Comparison of ENCODE assay signal across 2 cellular contexts in the genomic region with DNA sequence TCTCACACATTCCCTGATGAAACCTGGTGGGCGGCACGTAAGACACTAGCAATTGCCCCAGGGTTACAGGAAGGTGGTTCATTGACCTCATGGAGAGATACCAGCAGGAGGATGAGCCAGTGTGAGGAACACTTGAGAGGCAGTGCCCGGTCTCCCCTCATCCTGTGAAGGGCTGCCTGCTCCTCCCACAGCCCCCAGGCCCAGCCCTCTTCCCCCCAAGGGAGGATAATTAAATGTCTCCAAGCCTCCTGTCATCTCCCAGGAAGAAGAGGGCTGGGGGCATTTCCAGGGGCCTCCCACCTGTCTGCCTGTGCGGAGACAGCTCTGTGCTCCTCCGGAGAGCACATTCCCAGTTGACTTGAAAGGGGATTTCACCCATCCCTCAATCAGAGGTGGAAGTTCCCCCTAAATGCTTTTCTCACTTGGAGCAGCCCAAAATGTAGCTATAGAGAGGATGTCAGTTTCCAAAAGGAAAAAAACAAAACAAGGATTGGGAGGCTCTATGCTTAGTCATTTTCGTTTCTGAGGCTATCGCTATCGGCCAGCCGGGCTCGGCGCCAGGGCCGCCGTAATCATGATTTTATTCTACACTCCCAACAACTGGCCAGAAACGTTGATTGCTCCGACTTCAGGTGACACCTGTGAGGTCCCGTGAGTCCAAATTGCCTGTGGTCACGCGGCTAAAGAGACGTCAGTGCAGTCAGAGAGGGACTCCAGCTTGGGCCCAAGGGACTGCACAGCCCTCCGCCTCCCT.
TF ChIP-seq lines count a peak whose summit lies in the region.

No MANE protein-coding gene starts in this region.

TF ChIP-seq in SK-N-SH, 30 proteins besides CTCF, POLR2A, EP300 and RAD21:
- TF ChIP-seq RXRA (IDR thresholded peaks at IDR 0.05; ENCODE audit: borderline replicate concordance, low read depth) (no peak), SIN3A (IDR thresholded peaks at IDR 0.05; ENCODE audit: borderline replicate concordance, low read depth, low read length) (no peak), GATA2 (CRISPR knock-in tag; IDR thresholded peaks at IDR 0.05) (no peak), USF1 (IDR thresholded peaks at IDR 0.05; ENCODE audit: borderline replicate concordance, low read depth) (no peak), NFIC (IDR thresholded peaks at IDR 0.05; ENCODE audit: borderline replicate concordance) (no peak), TAF1 (IDR thresholded peaks at IDR 0.05; ENCODE audit: borderline replicate concordance, low read depth, low read length) (no peak), REST (IDR thresholded peaks at IDR 0.05; ENCODE audit: low read depth, low read length) (no peak), FOSL2 (IDR thresholded peaks at IDR 0.05; ENCODE audit: borderline replicate concordance, low read depth) (no peak), PBX3 (IDR thresholded peaks at IDR 0.05) (no peak), CHD2 (IDR thresholded peaks at IDR 0.05; ENCODE audit: low read length, partially characterized antibody) (no peak), IRF3 (IDR thresholded peaks at IDR 0.05; ENCODE audit: low read depth, low read length) (no peak), FOXM1 (IDR thresholded peaks at IDR 0.05; ENCODE audit: low read depth) (no peak), ELF1 (IDR thresholded peaks at IDR 0.05) (no peak), RCOR1 (IDR thresholded peaks at IDR 0.05; ENCODE audit: low read length) (no peak), NRF1 (IDR thresholded peaks at IDR 0.05; ENCODE audit: low read depth, low read length) (no peak), TCF12 (IDR thresholded peaks at IDR 0.05) (no peak), MEF2A (IDR thresholded peaks at IDR 0.05; ENCODE audit: borderline replicate concordance, low read depth) (no peak), EZH2phosphoT487 (IDR thresholded peaks at IDR 0.05; ENCODE audit: borderline replicate concordance, low read depth) (no peak)
- TF ChIP-seq, protein P1, sequence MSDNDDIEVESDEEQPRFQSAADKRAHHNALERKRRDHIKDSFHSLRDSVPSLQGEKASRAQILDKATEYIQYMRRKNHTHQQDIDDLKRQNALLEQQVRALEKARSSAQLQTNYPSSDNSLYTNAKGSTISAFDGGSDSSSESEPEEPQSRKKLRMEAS (IDR thresholded peaks at IDR 0.05; ENCODE audit: low read depth): no peak

TF ChIP-seq in SK-N-SH treated with all-trans-retinoic acid at 6 μM for 48 hours, 23 proteins besides CTCF, POLR2A, EP300 and RAD21:
- TF ChIP-seq ARNTL (CRISPR knock-in tag; IDR thresholded peaks at IDR 0.05; ENCODE audit: borderline replicate concordance, low read depth): no peak
- no peak for TF ChIP-seq ESRRG (CRISPR knock-in tag; IDR thresholded peaks at IDR 0.05)
